In genomic region chr6:31639043-31639442, GRCh38 we compare ENCODE assay signal across 1 cellular context.
TF ChIP-seq lines count a peak whose summit lies in the region.

No MANE protein-coding gene starts in this region.

TF ChIP-seq in H1, 55 proteins besides CTCF, POLR2A, EP300 and RAD21:
- TF ChIP-seq POLR2AphosphoS5 (IDR thresholded peaks at IDR 0.05; ENCODE audit: low read depth, low read length) (peak; percentile 61; the same call in 1 of the 2 replicates), SIX5 (IDR thresholded peaks at IDR 0.05; ENCODE audit: low read depth, low read length) (no peak)
